Comparison of ENCODE assay signal across 21 cellular contexts in genomic region chr1:41878911-41879310, GRCh38. TPM values are rescaled to one million over a fixed set of nuclear protein-coding genes. Genes with fewer than 3 reads are reported as not detected.
A peak's percentile ranks its signal among the peaks of the same experiment; 100 is the strongest.
DNase-seq lines count a peak whose midpoint lies in the region; ATAC-seq, FAIRE-seq and TF ChIP-seq lines count a peak whose summit lies in the region.
"Had no signal": no experiment of that assay in that cellular context is flagged by ENCODE, and none has a peak within 500 bp of the region (broad histone marks: within the 10 kb centered on the region; RNA-seq: fewer than 3 reads in every experiment).

No MANE protein-coding gene starts in this region.

- no peaks in the 10 kb centered on the region for H3K9me1 ChIP-seq in K562 (ENCODE audit: control insufficient read depth, insufficient read depth, low read length)

- H2BK12ac ChIP-seq in trophoblast cell (ENCODE audit: low read length) = peak overlapping the region; percentile 56

- TF ChIP-seq CTCF in DND-41 (IDR thresholded peaks at IDR 0.05; ENCODE audit: borderline replicate concordance, extremely low read depth, low read length, poor library complexity, severe bottlenecking) = no peak
- TF ChIP-seq CTCF in HCT116 (IDR thresholded peaks at IDR 0.05 in 2 of 3, conservative IDR thresholded peaks at IDR 0.05 in 1 of 3; ENCODE audit: borderline replicate concordance in 1 of 3, insufficient read depth in 1 of 3, low read depth in 2 of 3, low read length in 2 of 3) = no peak
- TF ChIP-seq CTCF in K562 (IDR thresholded peaks at IDR 0.05 in 2 of 3, conservative IDR thresholded peaks at IDR 0.05 in 1 of 3; ENCODE audit: insufficient read depth in 2 of 3, low read depth in 1 of 3, low read length in 3 of 3) = no peak
- TF ChIP-seq CTCF in foreskin keratinocyte (conservative IDR thresholded peaks at IDR 0.05) = no peak

- DNase-seq in DND-41 = no peak
- no peak for DNase-seq in HCT116 (ENCODE audit: low read depth, low spot score)
- no peak for DNase-seq in K562 (ENCODE audit: extremely low read depth in 1 of 4, low spot score in 3 of 4)
- peak in 1 of 2 donors; percentile 30 for DNase-seq in trophoblast cell
- no peak for DNase-seq in foreskin keratinocyte
- no peak for DNase-seq in COLO829 (ENCODE audit: low spot score)
- DNase-seq: CD8-positive, alpha-beta T cell; DMS 273 treated with DMSO at 0.1 percent for 48 hours; H7; KBM-7; MM.1S; NCI-H2029; NCI-H446 treated with DMSO at 0.1 percent for 48 hours; NCI-H526; NCI-H82; NK-92 treated with Interleukin-12 subunit alpha and Interleukin-12 subunit beta, amount 100 ng/mL, for 24 hours; Right ventricle myocardium superior had no signal

- H3K4me2 ChIP-seq in DND-41 (ENCODE audit: insufficient read depth, low read length) (peak overlapping the region; percentile 58; the same call in 1 of the 2 replicates), HCT116 (ENCODE audit: low read length) (no peak overlapping the region), K562 (ENCODE audit: insufficient read depth, low read length) (no peak overlapping the region), trophoblast cell (ENCODE audit: low read length) (no peak overlapping the region)

- H3K27ac ChIP-seq in DND-41 (ENCODE audit: low read length) (peak overlapping the region; percentile 98), HCT116 (ENCODE audit: low read depth, low read length) (no peak overlapping the region), K562 (ENCODE audit: extremely low read depth, low read depth, low read length) (no peak overlapping the region), trophoblast cell (ENCODE audit: low read depth, low read length) (no peak overlapping the region), foreskin keratinocyte (no peak overlapping the region)
- H3K27ac ChIP-seq: C4-2B had no signal

- H3K4ac ChIP-seq in trophoblast cell (ENCODE audit: low read depth, low read length) = no peak overlapping the region

- TSS peak; percentile 66 for BruUV-seq in HCT116 (replicated peaks; lab: Mats Ljungman, UMichigan)
- BruUV-seq in K562 (replicated peaks; lab: Mats Ljungman, UMichigan) = no TSS peak

- H3K18ac ChIP-seq in trophoblast cell (ENCODE audit: low read length) = no peak overlapping the region

- H3K27me3 ChIP-seq in DND-41 (ENCODE audit: insufficient read depth, low read length, poor library complexity) (no peaks in the 10 kb centered on the region), HCT116 (ENCODE audit: insufficient read depth, low read length) (no peaks in the 10 kb centered on the region; the same call in 1 of the 2 replicates), K562 (ENCODE audit: control insufficient read depth in 2 of 2, insufficient read depth in 2 of 2, low read length in 2 of 2) (peaks cover 8 to 16% of the 10 kb centered on the region in 2 experiments; a peak in 3 of 5 replicates), trophoblast cell (ENCODE audit: insufficient read depth, low read length) (no peaks in the 10 kb centered on the region), foreskin keratinocyte (peaks cover 15% of the 10 kb centered on the region)

- H3K36me3 ChIP-seq in DND-41 (ENCODE audit: insufficient read depth, low read length) (peaks cover 17% of the 10 kb centered on the region; the same call in 1 of the 2 replicates), HCT116 (ENCODE audit: control insufficient read depth in 1 of 2, insufficient read depth in 2 of 2, low read length in 2 of 2) (no peaks in the 10 kb centered on the region), K562 (ENCODE audit: control insufficient read depth, insufficient read depth, low read length) (no peaks in the 10 kb centered on the region), trophoblast cell (ENCODE audit: control insufficient read depth in 1 of 2, insufficient read depth in 2 of 2, low read length in 2 of 2) (no peaks in the 10 kb centered on the region)

- H3K4me1 ChIP-seq in DND-41 (ENCODE audit: insufficient read depth, low read length) (peaks cover 100% of the 10 kb centered on the region), HCT116 (ENCODE audit: control insufficient read depth in 1 of 2, insufficient read depth in 2 of 2, low read length in 2 of 2) (peaks cover 16 to 29% of the 10 kb centered on the region in 2 experiments; a peak in 3 of 4 replicates), K562 (replicated peaks in 1 of 2; ENCODE audit: control insufficient read depth in 2 of 2, insufficient read depth in 2 of 2, low read length in 2 of 2) (peaks cover 0 to 26% of the 10 kb centered on the region in 2 experiments; a peak in 4 of 5 replicates), trophoblast cell (ENCODE audit: control insufficient read depth in 1 of 2, insufficient read depth in 2 of 2, low read length in 2 of 2) (peaks cover 15 to 37% of the 10 kb centered on the region in 2 experiments), foreskin keratinocyte (no peaks in the 10 kb centered on the region)

- H3K9me2 ChIP-seq in HCT116 (ENCODE audit: insufficient read depth) = no peaks in the 10 kb centered on the region

- in situ Hi-C loops in K562 (cut with MboI) = no loop called here

- peaks cover 93% of the 10 kb centered on the region for H3K79me2 ChIP-seq in DND-41 (ENCODE audit: insufficient read depth, low read length)
- H3K79me2 ChIP-seq in HCT116 (ENCODE audit: insufficient read depth, low read length) = no peaks in the 10 kb centered on the region
- no peaks in the 10 kb centered on the region for H3K79me2 ChIP-seq in K562 (ENCODE audit: control insufficient read depth, insufficient read depth, low read length)
- H3K79me2 ChIP-seq in trophoblast cell (ENCODE audit: control insufficient read depth, insufficient read depth, low read length, poor library complexity) = no peaks in the 10 kb centered on the region

- TF ChIP-seq EP300 in K562 (IDR thresholded peaks at IDR 0.05; ENCODE audit: low read length) = no peak

- FAIRE-seq in K562 (lab: Jason Lieb, UNC) = no peak
- FAIRE-seq: HTR-8/SVneo had no signal

- H2AK5ac ChIP-seq in trophoblast cell (ENCODE audit: low read length) = no peak overlapping the region

- 25% methylated on average over 5 of the region's 5 CpGs for WGBS in K562 (ENCODE audit: insufficient coverage, low coverage, missing lambda C conversion rate)
- WGBS in trophoblast cell (ENCODE audit: extremely low coverage, insufficient coverage, insufficient read length) = no CpG with 5 or more reads among the region's 5 CpGs

- no peak overlapping the region for H3K23ac ChIP-seq in trophoblast cell (ENCODE audit: low read length)

- no peak for TF ChIP-seq POLR2A in HCT116 (IDR thresholded peaks at IDR 0.05; ENCODE audit: borderline replicate concordance, extremely low read depth, insufficient read depth, insufficient read length)
- peak; percentile 49; the same call in 1 of the 2 replicates for TF ChIP-seq POLR2A in K562 (conservative IDR thresholded peaks at IDR 0.05)

- no peak overlapping the region for H4K8ac ChIP-seq in trophoblast cell (ENCODE audit: low read depth, low read length)

- intact Hi-C loops in HCT116 (cut with micrococcal nuclease) (no loop called here), K562 (cut with micrococcal nuclease) (no loop called here)

- H2AFZ ChIP-seq in DND-41 (ENCODE audit: low read depth, low read length) (no peak overlapping the region), HCT116 (ENCODE audit: low read depth, low read length, poor library complexity, severe bottlenecking) (no peak overlapping the region), K562 (ENCODE audit: low read depth, low read length) (no peak overlapping the region), trophoblast cell (ENCODE audit: insufficient read depth, low read length, poor library complexity) (no peak overlapping the region)

- H3K4me3 ChIP-seq in DND-41 (ENCODE audit: low read depth in 1 of 2, low read length in 2 of 2) (no peak overlapping the region; a peak in 1 of 4 replicates), HCT116 (replicated peaks in 1 of 2; ENCODE audit: low read depth in 1 of 2, low read length in 2 of 2) (no peak overlapping the region), K562 (no peak overlapping the region), trophoblast cell (ENCODE audit: low read depth, low read length) (no peak overlapping the region)

- CTCF ChIA-PET in HCT116 (lab: Charles Lee) (no interaction called here), K562 (lab: Yijun Ruan, JAX; ENCODE audit: low intra/inter-chr PET ratio) (no interaction called here)

- RAD21 ChIA-PET in HCT116 (lab: Charles Lee; ENCODE audit: low non-redundant PET in 1 of 2, low total read pairs in 2 of 2, uncharacterized antibody in 2 of 2, unreplicated experiment in 2 of 2) = no interaction called here

- H3K14ac ChIP-seq in trophoblast cell (ENCODE audit: low read length) = no peak overlapping the region

- H3K9ac ChIP-seq in DND-41 (ENCODE audit: low read depth, low read length) = peak overlapping the region; percentile 61
- no peak overlapping the region for H3K9ac ChIP-seq in HCT116 (ENCODE audit: low read length)
- no peak overlapping the region for H3K9ac ChIP-seq in K562 (ENCODE audit: insufficient read depth in 1 of 2, low read depth in 2 of 2, low read length in 2 of 2)
- H3K9ac ChIP-seq in trophoblast cell (ENCODE audit: low read length) = no peak overlapping the region

- H4K12ac ChIP-seq in trophoblast cell (ENCODE audit: low read depth, low read length) = no peak overlapping the region

- no peak for ATAC-seq in DND-41 (ENCODE audit: insufficient read depth, low read depth)
- peak; percentile 39 for ATAC-seq in HCT116
- no peak for ATAC-seq in K562
- ATAC-seq in HG03039 (IDR thresholded peaks at IDR 0.05; ENCODE audit: unreplicated experiment) = no peak
- no peak for ATAC-seq in foreskin keratinocyte
- ATAC-seq: CD8-positive, alpha-beta T cell; PC-3 had no signal

- POLR2A ChIA-PET in HCT116 (lab: Charles Lee) = no interaction called here
- POLR2A ChIA-PET in K562 (lab: Yijun Ruan, JAX) = no interaction called here

- H4K91ac ChIP-seq in trophoblast cell (ENCODE audit: low read depth, low read length) = peak overlapping the region; percentile 19

- H4K20me1 ChIP-seq in DND-41 (ENCODE audit: insufficient read depth, low read length) = no peaks in the 10 kb centered on the region
- no peaks in the 10 kb centered on the region for H4K20me1 ChIP-seq in HCT116 (ENCODE audit: insufficient read depth)
- H4K20me1 ChIP-seq in K562 (replicated peaks; ENCODE audit: control insufficient read depth, insufficient read depth, low read length) = no peaks in the 10 kb centered on the region

- TF ChIP-seq RAD21 in HCT116 (IDR thresholded peaks at IDR 0.05; ENCODE audit: low read depth) (no peak), K562 (CRISPR knock-in tag; conservative IDR thresholded peaks at IDR 0.05 in 1 of 2, IDR thresholded peaks at IDR 0.05 in 1 of 2) (no peak)

- H2BK120ac ChIP-seq in trophoblast cell (ENCODE audit: insufficient read depth, low read length, poor library complexity) = no peak overlapping the region

- H3K9me3 ChIP-seq in DND-41 (ENCODE audit: insufficient read depth, low read length, severe bottlenecking) (no peaks in the 10 kb centered on the region), HCT116 (ENCODE audit: control insufficient read depth in 1 of 2, insufficient read depth in 1 of 2, low read depth in 1 of 2, low read length in 2 of 2) (no peaks in the 10 kb centered on the region), K562 (replicated peaks; ENCODE audit: control insufficient read depth, insufficient read depth, low read depth, low read length) (no peaks in the 10 kb centered on the region), trophoblast cell (ENCODE audit: insufficient read depth, low read depth, low read length) (no peaks in the 10 kb centered on the region)

- H3K79me1 ChIP-seq in trophoblast cell (ENCODE audit: low read length) = peaks cover 6% of the 10 kb centered on the region

- H2BK5ac ChIP-seq in trophoblast cell (ENCODE audit: low read depth, low read length, poor library complexity) = no peak overlapping the region

RNA-seq across cellular contexts. Expression of gene HIVEP3, which starts 39.8 kb away (rescaled TPM):
- total RNA-seq in HCT116 (2021; ENCODE audit: unreplicated experiment) = 7.1 TPM
- 4.2 and 6.0 TPM in 2 replicates for polyA plus RNA-seq in HCT116 (2012)
- 1.9 and 2.5 TPM in 2 replicates for total RNA-seq in K562 (2011; cell fraction: chromatin; rRNA removed; ENCODE audit: low replicate concordance)
- total RNA-seq in K562 (2011; cell fraction: nucleolus; rRNA removed) = 0.83 and 2.0 TPM in 2 replicates
- 1.5 and 2.0 TPM in 2 replicates for total RNA-seq in K562 (2011; cell fraction: nucleoplasm; rRNA removed)
- total RNA-seq in K562 (2014; rRNA removed) = 0.09 and 0.16 TPM in 2 replicates
- total RNA-seq in K562 (2014; rRNA removed; fragmentation: Illumina TruSeq; extraction: Trizol) = 0.26 and 0.33 TPM in 2 replicates
- total RNA-seq in K562 (2015; rRNA removed; fragmentation: Illumina TruSeq; extraction: Trizol) = 0.11 and 0.23 TPM in 2 replicates
- 0.58 and 0.63 TPM in 2 replicates for total RNA-seq in K562 (2021)
- 0.23 and 0.35 TPM in 2 replicates for polyA plus RNA-seq in K562 (2011; rRNA removed)
- polyA plus RNA-seq in K562 (2011; cell fraction: cytosol; rRNA removed) = 0.28 and 0.54 TPM in 2 replicates
- polyA plus RNA-seq in K562 (2011; cell fraction: nucleus; rRNA removed) = 0.38 and 0.65 TPM in 2 replicates
- 0.43 and 0.93 TPM in 2 replicates for polyA plus RNA-seq in K562 (2012)
- 0.53 and 0.55 TPM in 2 replicates for polyA plus RNA-seq in K562 (2014; fragmentation: Illumina TruSeq; extraction: Trizol)
- polyA plus RNA-seq in K562 (2014; fragmentation: Nextera tagmentation; extraction: Ambion mirVana) = under 1 TPM in 1 of 2 experiments, not detected in 1; 0.11 TPM
- polyA plus RNA-seq in K562 (2014; rRNA removed) = 0.15 and 0.49 TPM in 2 replicates
- 0.45 and 0.74 TPM in 2 replicates for polyA minus RNA-seq in K562 (2011; rRNA and poly(A)+ RNA removed)
- polyA minus RNA-seq in K562 (2011; cell fraction: cytosol; rRNA and poly(A)+ RNA removed) = 0.55 TPM in 1 of 2 replicates, not detected in the other
- polyA minus RNA-seq in K562 (2011; cell fraction: nucleus; rRNA and poly(A)+ RNA removed) = 0.11 and 0.40 TPM in 2 replicates
- 1.6 and 1.8 TPM in 2 replicates for polyA plus RNA-seq in trophoblast cell (2013)
- 0.71 and 0.78 TPM in 2 replicates for total RNA-seq in foreskin keratinocyte
- polyA plus RNA-seq in foreskin keratinocyte = 0.90 and 0.93 TPM in 2 replicates
